13 cellular contexts compared by ENCODE assay signal in genomic region chr11:121309688-121310087, GRCh38. TPM values are rescaled to one million over a fixed set of nuclear protein-coding genes. Genes with fewer than 3 reads are reported as not detected.
DNase-seq lines count a peak whose midpoint lies in the region; ATAC-seq, FAIRE-seq and TF ChIP-seq lines count a peak whose summit lies in the region.
"Had no signal": no experiment of that assay in that cellular context is flagged by ENCODE, and none has a peak within 500 bp of the region (broad histone marks: within the 10 kb centered on the region; RNA-seq: fewer than 3 reads in every experiment).

No MANE protein-coding gene starts in this region.

- H3K9me3 Mint-ChIP-seq in endodermal cell (no peaks in the 10 kb centered on the region), Calu3 (ENCODE audit: low read depth, unreplicated experiment) (no peaks in the 10 kb centered on the region)
- H3K9me3 Mint-ChIP-seq: CD8-positive, alpha-beta memory T cell had no signal

- H3K9me2 ChIP-seq in MM.1S (replicated peaks; ENCODE audit: insufficient read depth, low read length), result no peaks in the 10 kb centered on the region

- DNase-seq in GM13977 (ENCODE audit: low spot score) (peak; percentile 47), MM.1S (peak; percentile 54), endodermal cell (no peak), kidney (no peak), Calu3 (no peak)
- no peak for DNase-seq in activated CD4-positive, alpha-beta T cell treated with anti-CD3 and anti-CD28 coated beads, Interleukin-2, amount 50 U/mL, for 1 hour
- DNase-seq: CD8-positive, alpha-beta memory T cell; Karpas-422; midbrain; T-helper 17 cell had no signal

- H3F3A ChIP-seq in MM.1S (ENCODE audit: insufficient read depth, low read length), result no peaks in the 10 kb centered on the region; the same call in 1 of the 2 replicates

- intact Hi-C loops in kidney (cut with DNase I), result no loop called here
- intact Hi-C loops in Calu3 (cut with micrococcal nuclease; ENCODE audit: unreplicated experiment), result no loop called here

- CTCF ChIA-PET in Calu3 (lab: Charles Lee), result no interaction called here

- BruUV-seq in Calu3 (replicated peaks; lab: Mats Ljungman, UMichigan), result no TSS peak

- H4K20me1 ChIP-seq in MM.1S (ENCODE audit: insufficient read depth, low read length), result peaks cover 5% of the 10 kb centered on the region; the same call in 1 of the 2 replicates

- no peak for TF ChIP-seq CTCF in GM13977 (IDR thresholded peaks at IDR 0.05; ENCODE audit: extremely low read depth, insufficient read depth, missing control alignments)
- no peak for TF ChIP-seq CTCF in MM.1S (IDR thresholded peaks at IDR 0.05; ENCODE audit: low read length)
- no peak for TF ChIP-seq CTCF in endodermal cell (conservative IDR thresholded peaks at IDR 0.05)
- no peak for TF ChIP-seq CTCF in kidney (IDR thresholded peaks at IDR 0.05; ENCODE audit: borderline replicate concordance, extremely low read depth, insufficient read depth)
- no peak for TF ChIP-seq CTCF in Calu3 (IDR thresholded peaks at IDR 0.05; ENCODE audit: unreplicated experiment)

- H3K36me3 ChIP-seq in MM.1S (replicated peaks; ENCODE audit: insufficient read depth, low read length) (no peaks in the 10 kb centered on the region), endodermal cell (ENCODE audit: control insufficient read depth, insufficient read depth, low read length) (peaks cover 46% of the 10 kb centered on the region), kidney (ENCODE audit: control insufficient read depth in 1 of 2, insufficient read depth in 2 of 2, low read length in 2 of 2) (peaks cover 15 to 25% of the 10 kb centered on the region in 2 donors)

- no peak overlapping the region for H2AFZ ChIP-seq in MM.1S (ENCODE audit: low read length)

- H3K36me3 Mint-ChIP-seq in endodermal cell (ENCODE audit: low read depth) (peaks cover 50% of the 10 kb centered on the region), Calu3 (ENCODE audit: insufficient read depth, unreplicated experiment) (peaks cover 11% of the 10 kb centered on the region)

- H3K4me3 ChIP-seq in MM.1S (ENCODE audit: low read length) (no peak overlapping the region), endodermal cell (ENCODE audit: low read length) (no peak overlapping the region), kidney (ENCODE audit: low read length in 2 of 2) (no peak overlapping the region)
- H3K4me3 ChIP-seq: coronary artery had no signal

- H3K9ac ChIP-seq in MM.1S (ENCODE audit: low read length) (no peak overlapping the region), endodermal cell (ENCODE audit: extremely low read depth, low read length, poor library complexity, severe bottlenecking) (no peak overlapping the region), kidney (ENCODE audit: low read length in 2 of 2) (no peak overlapping the region)

- H3K27ac ChIP-seq in MM.1S (ENCODE audit: low read length), result no peak overlapping the region
- no peak overlapping the region for H3K27ac ChIP-seq in endodermal cell (ENCODE audit: low read depth, low read length)
- no peak overlapping the region for H3K27ac ChIP-seq in kidney (ENCODE audit: low read depth in 2 of 2, low read length in 2 of 2)
- H3K27ac ChIP-seq: coronary artery had no signal

- H3K4me1 ChIP-seq in MM.1S (ENCODE audit: low read length) (peaks cover 12% of the 10 kb centered on the region), endodermal cell (ENCODE audit: control insufficient read depth, insufficient read depth, low read length) (no peaks in the 10 kb centered on the region), kidney (ENCODE audit: control insufficient read depth in 1 of 2, insufficient read depth in 1 of 2, low read depth in 1 of 2, low read length in 2 of 2) (no peaks in the 10 kb centered on the region)

- peaks cover 7% of the 10 kb centered on the region for H3K27me3 ChIP-seq in MM.1S (replicated peaks; ENCODE audit: insufficient read depth, low read length)
- no peaks in the 10 kb centered on the region for H3K27me3 ChIP-seq in endodermal cell (ENCODE audit: control insufficient read depth, insufficient read depth, low read length, poor library complexity, severe bottlenecking)

- H3K9me3 ChIP-seq in MM.1S (replicated peaks; ENCODE audit: insufficient read depth, low read length) (no peaks in the 10 kb centered on the region), endodermal cell (ENCODE audit: control insufficient read depth, low read length) (peaks cover 3% of the 10 kb centered on the region), kidney (ENCODE audit: control insufficient read depth in 1 of 2, low read length in 2 of 2) (no peaks in the 10 kb centered on the region)

- H3K4me3 Mint-ChIP-seq in endodermal cell (no peak overlapping the region), Calu3 (ENCODE audit: low read depth, unreplicated experiment) (no peak overlapping the region)
- H3K4me3 Mint-ChIP-seq: CD8-positive, alpha-beta memory T cell; T-helper 17 cell had no signal

- no peak for FAIRE-seq in kidney (lab: Jason Lieb, UNC)

- H3K27ac Mint-ChIP-seq in endodermal cell (no peak overlapping the region), Calu3 (ENCODE audit: unreplicated experiment) (no peak overlapping the region)
- H3K27ac Mint-ChIP-seq: T-helper 17 cell had no signal

- no peaks in the 10 kb centered on the region for H3K79me2 ChIP-seq in MM.1S (ENCODE audit: low read length)

- H3K4me2 ChIP-seq in MM.1S (ENCODE audit: low read depth, low read length), result peak overlapping the region; percentile 36; the same call in 1 of the 2 replicates

- H3K4me1 Mint-ChIP-seq in endodermal cell, result peaks cover 6% of the 10 kb centered on the region
- H3K4me1 Mint-ChIP-seq in Calu3 (ENCODE audit: low read depth, unreplicated experiment), result no peaks in the 10 kb centered on the region

- 100% methylated on average over 4 of the region's 4 CpGs; no CpG with 5 or more reads in 1 of the 2 experiments for WGBS in endodermal cell (ENCODE audit: insufficient coverage in 1 of 2, insufficient read length in 1 of 2), 2 experiments

- ATAC-seq in GM19372 (IDR thresholded peaks at IDR 0.05; ENCODE audit: low read depth, unreplicated experiment) (peak; percentile 80), HG02870 (IDR thresholded peaks at IDR 0.05; ENCODE audit: unreplicated experiment) (peak; percentile 96)
- ATAC-seq: T-helper 17 cell had no signal

- no peaks in the 10 kb centered on the region for H3K27me3 Mint-ChIP-seq in endodermal cell (ENCODE audit: insufficient read depth)
- H3K27me3 Mint-ChIP-seq in Calu3 (ENCODE audit: unreplicated experiment), result no peaks in the 10 kb centered on the region
- H3K27me3 Mint-ChIP-seq: CD8-positive, alpha-beta memory T cell; T-helper 17 cell had no signal

- in situ Hi-C loops in GM13977 (cut with MboI; ENCODE audit: low pct_unique_long_range_greater_than_20kb, low sequenced_read_pairs, unreplicated experiment), result no loop called here

RNA-seq across cellular contexts. Expression of gene SC5D, which starts 17.1 kb away (rescaled TPM):
- total RNA-seq in endodermal cell (10 to 100 TPM; 66.0 to 70.9 TPM), kidney (26.6 TPM), Calu3 (2022) (34.7 and 35.7 TPM in 2 replicates)
- 183 TPM for polyA plus RNA-seq in endodermal cell (2013, experiment 1 of 2)
- polyA plus RNA-seq in endodermal cell (2013, experiment 2 of 2), result 180 TPM
- 43.3 TPM for polyA plus RNA-seq in kidney (ENCODE audit: insufficient read depth, low read depth, low replicate concordance)

Comparison
In these comparisons a context has a peak if more than half of its experiments do, and no peak if none do; other contexts are left out.
1. DNase-seq: peak in GM13977 (single experiment) and MM.1S (single experiment); none in endodermal cell (single experiment), kidney (single experiment), Calu3 (single experiment) and activated CD4-positive, alpha-beta T cell treated with anti-CD3 and anti-CD28 coated beads, Interleukin-2, amount 50 U/mL, for 1 hour (single experiment).